In genomic region chr5:82406200-82406773, GRCh38 we compare ENCODE assay signal across 11 cellular contexts.
DNase-seq lines count a peak whose midpoint lies in the region; ATAC-seq, FAIRE-seq and TF ChIP-seq lines count a peak whose summit lies in the region.
"Had no signal": no experiment of that assay in that cellular context is flagged by ENCODE, and none has a peak within 500 bp of the region (broad histone marks: within the 10 kb centered on the region; RNA-seq: fewer than 3 reads in every experiment).

No MANE protein-coding gene starts in this region.

- no peaks in the 10 kb centered on the region for H3K36me3 ChIP-seq in K562 (ENCODE audit: control insufficient read depth, insufficient read depth, low read length)
- H3K36me3 ChIP-seq: BLaER1 treated with 17β-estradiol and CSF1 and Interleukin-3, amounts not matched to agents 10 nM and 100 nM had no signal

- peak; percentile 74 to 98 for ATAC-seq in right cardiac atrium
- ATAC-seq in K562: no peak
- no peak for ATAC-seq in GM21717 (IDR thresholded peaks at IDR 0.05; ENCODE audit: unreplicated experiment)

- H3K27ac Mint-ChIP-seq in mesothelial cell of epicardium: no peak overlapping the region
- H3K27ac Mint-ChIP-seq: activated naive CD8-positive, alpha-beta T cell had no signal

- TF ChIP-seq POLR2A in K562 (conservative IDR thresholded peaks at IDR 0.05): no peak

- in situ Hi-C loops in K562 (cut with MboI): no loop called here

- peaks cover 37% of the 10 kb centered on the region for H3K9me3 Mint-ChIP-seq in mesothelial cell of epicardium

- H3K4me3 ChIP-seq in right cardiac atrium (ENCODE audit: low read length): no peak overlapping the region
- no peak overlapping the region for H3K4me3 ChIP-seq in K562
- H3K4me3 ChIP-seq: BLaER1 treated with 17β-estradiol and CSF1 and Interleukin-3, amounts not matched to agents 10 nM and 100 nM had no signal

- CTCF ChIA-PET in K562 (lab: Yijun Ruan, JAX; ENCODE audit: low intra/inter-chr PET ratio): no interaction called here

- FAIRE-seq in K562 (lab: Jason Lieb, UNC): no peak

- H3K4me2 ChIP-seq in K562 (ENCODE audit: insufficient read depth, low read length): no peak overlapping the region

- no peaks in the 10 kb centered on the region for H3K9me1 ChIP-seq in K562 (ENCODE audit: control insufficient read depth, insufficient read depth, low read length)

- H3K27me3 ChIP-seq in right cardiac atrium (ENCODE audit: control insufficient read depth, insufficient read depth) (no peaks in the 10 kb centered on the region), K562 (ENCODE audit: control insufficient read depth in 2 of 2, insufficient read depth in 2 of 2, low read length in 2 of 2) (no peaks in the 10 kb centered on the region)
- H3K27me3 ChIP-seq: BLaER1 treated with 17β-estradiol and CSF1 and Interleukin-3, amounts not matched to agents 10 nM and 100 nM had no signal

- peaks cover 13% of the 10 kb centered on the region for H3K36me3 Mint-ChIP-seq in mesothelial cell of epicardium
- H3K36me3 Mint-ChIP-seq: activated naive CD8-positive, alpha-beta T cell had no signal

- H2AFZ ChIP-seq in K562 (ENCODE audit: low read depth, low read length): 0 out of 2 replicates have a peak overlapping the region, but pooled peaks have one; percentile 10

- no peak overlapping the region for H3K9ac ChIP-seq in K562 (ENCODE audit: insufficient read depth in 1 of 2, low read depth in 2 of 2, low read length in 2 of 2)
- H3K9ac ChIP-seq: BLaER1 treated with 17β-estradiol and CSF1 and Interleukin-3, amounts not matched to agents 10 nM and 100 nM had no signal

- H3K4me1 ChIP-seq in right cardiac atrium (ENCODE audit: control insufficient read depth, insufficient read depth, low read length) (no peaks in the 10 kb centered on the region), K562 (replicated peaks in 1 of 2; ENCODE audit: control insufficient read depth in 2 of 2, insufficient read depth in 2 of 2, low read length in 2 of 2) (peaks cover under 1 to 11% of the 10 kb centered on the region in 2 experiments; a peak in 2 of 5 replicates)

- H3K27ac ChIP-seq in right cardiac atrium (ENCODE audit: low read length) (no peak overlapping the region), K562 (ENCODE audit: extremely low read depth, low read depth, low read length) (no peak overlapping the region)

- TF ChIP-seq EP300 in K562 (IDR thresholded peaks at IDR 0.05; ENCODE audit: low read length): no peak

- no peaks in the 10 kb centered on the region for H3K9me3 ChIP-seq in right cardiac atrium (ENCODE audit: control insufficient read depth, low read length)
- peaks cover 14% of the 10 kb centered on the region; the same call in 1 of the 2 replicates for H3K9me3 ChIP-seq in K562 (replicated peaks; ENCODE audit: control insufficient read depth, insufficient read depth, low read depth, low read length)

- no peak overlapping the region for H3K4me3 Mint-ChIP-seq in mesothelial cell of epicardium
- H3K4me3 Mint-ChIP-seq: activated naive CD8-positive, alpha-beta T cell had no signal

- H3K79me2 ChIP-seq in K562 (ENCODE audit: control insufficient read depth, insufficient read depth, low read length): no peaks in the 10 kb centered on the region

- TF ChIP-seq CTCF in K562 (IDR thresholded peaks at IDR 0.05 in 2 of 3, conservative IDR thresholded peaks at IDR 0.05 in 1 of 3; ENCODE audit: insufficient read depth in 2 of 3, low read depth in 1 of 3, low read length in 3 of 3) (no peak), mesothelial cell of epicardium (IDR thresholded peaks at IDR 0.05; ENCODE audit: unreplicated experiment) (no peak)

- BruUV-seq in K562 (replicated peaks; lab: Mats Ljungman, UMichigan): no TSS peak

- no peaks in the 10 kb centered on the region for H3K27me3 Mint-ChIP-seq in mesothelial cell of epicardium (ENCODE audit: low read depth)
- H3K27me3 Mint-ChIP-seq: activated naive CD8-positive, alpha-beta T cell had no signal

- 56% methylated on average over 13 of the region's 13 CpGs for WGBS in right cardiac atrium
- WGBS in K562 (ENCODE audit: insufficient coverage, low coverage, missing lambda C conversion rate): 72% methylated on average over 13 of the region's 13 CpGs

- no peak for TF ChIP-seq RAD21 in K562 (CRISPR knock-in tag; conservative IDR thresholded peaks at IDR 0.05 in 1 of 2, IDR thresholded peaks at IDR 0.05 in 1 of 2)

- DNase-seq in right cardiac atrium (peak in 1 of 3 donors; percentile 63), cardiac septum (ENCODE audit: low spot score) (no peak), K562 (ENCODE audit: extremely low read depth in 1 of 4, low spot score in 3 of 4) (no peak), kidney glomerular epithelial cell (lab: John Stamatoyannopoulos, UW) (peak; percentile 30), mesothelial cell of epicardium (ENCODE audit: low spot score in 2 of 2, unreplicated experiment in 2 of 2) (no peak), T-helper 1 cell (no peak), ecto neural progenitor cell (ENCODE audit: low spot score) (no peak)
- DNase-seq: stimulated activated CD4-positive, alpha-beta T cell treated with anti-CD3 and anti-CD28 coated beads, Interleukin-4, amount 100 ng/mL, for 24 hours had no signal

- POLR2A ChIA-PET in K562 (lab: Yijun Ruan, JAX): no interaction called here

- no peaks in the 10 kb centered on the region for H4K20me1 ChIP-seq in K562 (replicated peaks; ENCODE audit: control insufficient read depth, insufficient read depth, low read length)
- H4K20me1 ChIP-seq: BLaER1 treated with 17β-estradiol and CSF1 and Interleukin-3, amounts not matched to agents 10 nM and 100 nM had no signal

- intact Hi-C loops in right cardiac atrium (cut with DNase I): no loop called here
- intact Hi-C loops in cardiac septum (cut with DNase I): loop anchor here (1.0 kb wide), 1 partner anchor 49 kb away; no protein-coding TSS in a partner anchor
- intact Hi-C loops in K562 (cut with micrococcal nuclease): no loop called here

- no peaks in the 10 kb centered on the region for H3K4me1 Mint-ChIP-seq in mesothelial cell of epicardium

TF ChIP-seq in K562, 482 proteins besides CTCF, POLR2A, EP300 and RAD21:
- TF ChIP-seq PRPF4 (IDR thresholded peaks at IDR 0.05; ENCODE audit: insufficient read depth, low read depth, low read length, poor library complexity, severe bottlenecking) (no peak), ATF3 (IDR thresholded peaks at IDR 0.05) (no peak), ATF3 (CRISPR knock-in tag; conservative IDR thresholded peaks at IDR 0.05) (no peak), SIX5 (IDR thresholded peaks at IDR 0.05; ENCODE audit: borderline replicate concordance in 1 of 2, insufficient read depth in 1 of 2, low read depth in 1 of 2, low read length in 2 of 2) (no peak), ELK3 (CRISPR knock-in tag; IDR thresholded peaks at IDR 0.05) (no peak), ZNF146 (CRISPR knock-in tag; IDR thresholded peaks at IDR 0.05; ENCODE audit: unreplicated experiment) (no peak), GATA2 (CRISPR knock-in tag; IDR thresholded peaks at IDR 0.05) (no peak), ZKSCAN3 (CRISPR knock-in tag; IDR thresholded peaks at IDR 0.05) (no peak), KAT2B (IDR thresholded peaks at IDR 0.05; ENCODE audit: low read depth, low read length) (no peak), KDM2B (CRISPR knock-in tag; IDR thresholded peaks at IDR 0.05) (no peak), RBFOX2 (IDR thresholded peaks at IDR 0.05; ENCODE audit: low read depth, low read length) (no peak), ZFP36 (IDR thresholded peaks at IDR 0.05; ENCODE audit: low read depth, low read length, partially characterized antibody) (no peak), TEAD1 (CRISPR knock-in tag; IDR thresholded peaks at IDR 0.05) (no peak), CLOCK (CRISPR knock-in tag; IDR thresholded peaks at IDR 0.05; ENCODE audit: borderline replicate concordance) (no peak)

Comparison
In these comparisons a context has a peak if more than half of its experiments do, and no peak if none do; other contexts are left out.
1. ATAC-seq: peak in right cardiac atrium (2 of 2); none in K562 (single experiment) and GM21717 (single experiment).